In the genomic region with DNA sequence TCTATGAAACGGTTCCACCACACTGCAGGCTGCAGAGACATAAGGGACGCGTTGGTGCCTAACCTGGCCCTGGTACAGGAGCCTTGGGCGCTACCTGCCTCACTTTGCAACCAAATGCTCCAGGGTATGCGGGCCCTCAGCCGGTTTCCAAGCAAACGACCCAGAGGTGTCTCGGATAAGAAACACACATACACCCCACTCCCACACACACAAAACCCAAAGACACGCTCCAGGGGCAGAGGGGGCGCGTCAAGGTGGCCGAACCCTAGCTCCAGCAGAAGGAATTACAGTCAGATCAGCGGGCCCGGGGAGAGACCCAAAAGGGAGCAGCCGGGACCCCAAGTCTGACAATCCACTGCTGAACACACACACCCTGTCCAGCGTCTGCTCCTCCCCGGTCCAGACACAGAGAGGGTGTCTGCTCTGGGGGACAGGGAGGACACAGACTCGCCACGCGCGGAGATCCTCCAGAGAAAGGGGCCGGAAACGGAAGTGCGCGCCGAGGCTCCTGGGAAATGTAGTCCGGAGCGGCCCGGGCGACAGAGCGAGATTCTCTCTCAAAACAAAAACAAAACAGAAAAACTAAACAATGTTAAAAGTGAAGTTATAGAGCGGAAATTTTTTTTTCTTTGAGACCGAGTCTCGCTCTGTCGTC, we compare ENCODE assay signal across 8 cellular contexts. TPM values are rescaled to one million over a fixed set of nuclear protein-coding genes. Genes with fewer than 3 reads are reported as not detected.
DNase-seq lines count a peak whose midpoint lies in the region; ATAC-seq, FAIRE-seq and TF ChIP-seq lines count a peak whose summit lies in the region.
"Not testable (repeated sequence)": the region's sequence is repeated elsewhere in the genome, so short reads cannot be mapped to it uniquely, and the experiment has no call there.

A gene (minus strand): TSS at position 488 of the 655 bp plus-strand sequence. CDS start 32,702 bp downstream, outside the sequence.

- POLR2A ChIA-PET in H1 (lab: Charles Lee; ENCODE audit: partially characterized antibody), result not testable (repeated sequence)

- 0 out of 3 replicates have a peak, but pooled peaks of 1 of the 2 experiments have one; percentile 40 for TF ChIP-seq POLR2A in H1 (IDR thresholded peaks at IDR 0.05; ENCODE audit: control extremely low read depth in 1 of 2, low read depth in 2 of 2, low read length in 2 of 2)

- 5% methylated on average over 28 of the region's 35 CpGs; no CpG with 5 or more reads in 1 of the 2 experiments for WGBS in H1 (ENCODE audit: extremely low coverage in 1 of 2, insufficient coverage in 1 of 2, insufficient read length in 1 of 2, insufficient replicate concordance in 2 of 2, low coverage in 1 of 2, low lambda C conversion rate in 2 of 2, missing lambda C conversion rate in 1 of 2), 2 experiments

- H3K56ac ChIP-seq in H1 (replicated peaks; ENCODE audit: insufficient read length, low read depth, low read length), result not testable (repeated sequence)

- H2BK15ac ChIP-seq in H1 (ENCODE audit: low read length), result not testable (repeated sequence)

- not testable (repeated sequence) for H3K27ac ChIP-seq in H1 (ENCODE audit: low read depth, low read length)

- H2BK12ac ChIP-seq in H1 (ENCODE audit: low read depth, low read length), result not testable (repeated sequence)

- H3K36me3 ChIP-seq in NT2/D1 (ENCODE audit: insufficient read depth, insufficient read length, low read length); H1 (ENCODE audit: control insufficient read depth in 2 of 4, insufficient read depth in 4 of 4, low read length in 3 of 4): not testable (repeated sequence)

- H3K4me1 ChIP-seq in NT2/D1 (ENCODE audit: insufficient read depth, insufficient read length); H1 (replicated peaks in 1 of 4; ENCODE audit: control insufficient read depth in 3 of 4, insufficient read depth in 4 of 4, low read length in 3 of 4): not testable (repeated sequence)

- peaks cover 16% of the 10 kb centered on the region for H3K4me1 Mint-ChIP-seq in activated CD8-positive, alpha-beta memory T cell treated with anti-CD3 and anti-CD28 coated beads, Interleukin-2, amount 10 ng/mL, durations not matched to agents 7 days and 5 days
- peaks cover 12% of the 10 kb centered on the region for H3K4me1 Mint-ChIP-seq in memory B cell

- H3K18ac ChIP-seq in H1 (ENCODE audit: extremely low read depth, low read length), result not testable (repeated sequence)

- H3K4me3 Mint-ChIP-seq in activated CD8-positive, alpha-beta memory T cell treated with anti-CD3 and anti-CD28 coated beads, Interleukin-2, amount 10 ng/mL, durations not matched to agents 7 days and 5 days, result peak within 1 kb of the TSS; percentile 87
- H3K4me3 Mint-ChIP-seq in memory B cell, result peak within 1 kb of the TSS; percentile 98

- H4K5ac ChIP-seq in H1 (ENCODE audit: insufficient read length, low read depth, low read length), result not testable (repeated sequence)

- peak within 1 kb of the TSS; percentile 11; the same call in 1 of the 2 replicates for H2AFZ ChIP-seq in H1 (ENCODE audit: low read length)

- peak within 1 kb of the TSS; percentile 69 to 95 for H3K4me2 ChIP-seq in H1 (ENCODE audit: insufficient read depth in 1 of 2, low read depth in 2 of 2, low read length in 2 of 2)

- not testable (repeated sequence) for H2BK5ac ChIP-seq in H1 (ENCODE audit: low read depth, low read length)

- not testable (repeated sequence) for FAIRE-seq in H1 (lab: Jason Lieb, UNC)

- H3K27ac Mint-ChIP-seq in activated CD8-positive, alpha-beta memory T cell treated with anti-CD3 and anti-CD28 coated beads, Interleukin-2, amount 10 ng/mL, durations not matched to agents 7 days and 5 days, result peak within 1 kb of the TSS; percentile 86
- peak within 1 kb of the TSS; percentile 90 for H3K27ac Mint-ChIP-seq in memory B cell

- not testable (repeated sequence) for H3K79me2 ChIP-seq in H1 (ENCODE audit: control insufficient read depth in 1 of 2, insufficient read depth in 2 of 2, low read length in 2 of 2)

- DNase-seq in CD1c-positive myeloid dendritic cell (ENCODE audit: extremely low spot score), result peak; percentile 82
- DNase-seq in NT2/D1 (ENCODE audit: low read depth, low spot score), result not testable (repeated sequence)
- DNase-seq in activated CD8-positive, alpha-beta memory T cell treated with anti-CD3 and anti-CD28 coated beads, Interleukin-2, amount 10 ng/mL, durations not matched to agents 7 days and 5 days, result peak; percentile 85
- peak in 1 of 2 experiments; percentile 77 for DNase-seq in H1 (ENCODE audit: low read depth in 1 of 2, low spot score in 2 of 2)
- peak; percentile 70 to 85 for DNase-seq in memory B cell (ENCODE audit: low spot score in 2 of 2)
- peak; percentile 65 to 75 (median 67) for DNase-seq in stimulated activated CD4-positive, alpha-beta T cell treated with anti-CD3 and anti-CD28 coated beads, TNF-alpha, amount 100 ng/mL, for 24 hours (ENCODE audit: low read depth in 3 of 3)

- H3K4ac ChIP-seq in H1 (replicated peaks; ENCODE audit: insufficient read length, low read depth, low read length), result not testable (repeated sequence)

- H3K14ac ChIP-seq in H1 (ENCODE audit: insufficient read length), result not testable (repeated sequence)

- TF ChIP-seq RAD21 in H1 (IDR thresholded peaks at IDR 0.05 in 1 of 2, conservative IDR thresholded peaks at IDR 0.05 in 1 of 2; ENCODE audit: low read depth in 2 of 2, low read length in 2 of 2), result not testable (repeated sequence)

- H3K9ac ChIP-seq in NT2/D1 (ENCODE audit: insufficient read length, low read depth), result peak within 1 kb of the TSS; percentile 43
- peak within 1 kb of the TSS in 2 of 4 experiments; percentile 35 to 51; a peak in 4 of 7 replicates for H3K9ac ChIP-seq in H1 (replicated peaks in 1 of 4; ENCODE audit: extremely low read depth in 1 of 4, low read depth in 3 of 4, low read length in 3 of 4)

- not testable (repeated sequence) for TF ChIP-seq CTCF in H1 (IDR thresholded peaks at IDR 0.05; ENCODE audit: control extremely low read depth in 1 of 3, insufficient read depth in 1 of 3, low read depth in 1 of 3, low read length in 3 of 3)

- not testable (repeated sequence) for H3K9me3 Mint-ChIP-seq in activated CD8-positive, alpha-beta memory T cell treated with anti-CD3 and anti-CD28 coated beads, Interleukin-2, amount 10 ng/mL, durations not matched to agents 7 days and 5 days (ENCODE audit: low read depth); memory B cell

- H2BK120ac ChIP-seq in H1 (replicated peaks; ENCODE audit: low read depth, low read length), result not testable (repeated sequence)

- H3K9me3 ChIP-seq in NT2/D1 (ENCODE audit: insufficient read depth, low read length); H1 (ENCODE audit: insufficient read depth in 2 of 2, low read depth in 1 of 2, low read length in 1 of 2): not testable (repeated sequence)

- H4K20me1 ChIP-seq in H1 (replicated peaks in 1 of 2; ENCODE audit: control insufficient read depth in 1 of 2, insufficient read depth in 2 of 2, low read length in 2 of 2), result not testable (repeated sequence)

- H2AK5ac ChIP-seq in H1 (ENCODE audit: low read depth, low read length), result not testable (repeated sequence)

- not testable (repeated sequence) for H3K27me3 ChIP-seq in NT2/D1 (ENCODE audit: insufficient read depth, insufficient read length); H1 (replicated peaks in 1 of 4; ENCODE audit: control insufficient read depth in 3 of 4, extremely low read depth in 1 of 4, insufficient read depth in 3 of 4, low read length in 3 of 4)

- H3K27me3 Mint-ChIP-seq in activated CD8-positive, alpha-beta memory T cell treated with anti-CD3 and anti-CD28 coated beads, Interleukin-2, amount 10 ng/mL, durations not matched to agents 7 days and 5 days; memory B cell: not testable (repeated sequence)

- ATAC-seq in GM19468 (IDR thresholded peaks at IDR 0.05; ENCODE audit: extremely low read depth, unreplicated experiment) (peak; percentile 59), HG03575 (IDR thresholded peaks at IDR 0.05; ENCODE audit: extremely low read depth, insufficient number of reproducible peaks, low FRiP score, unreplicated experiment) (peak; percentile 78), memory B cell (ENCODE audit: low read depth) (peak; percentile 97)
- peak; percentile 100 for ATAC-seq in activated CD8-positive, alpha-beta memory T cell treated with anti-CD3 and anti-CD28 coated beads, Interleukin-2, amount 10 ng/mL, durations not matched to agents 7 days and 5 days

- not testable (repeated sequence) for H3K79me1 ChIP-seq in H1 (ENCODE audit: low read depth, low read length)

- H3K23ac ChIP-seq in H1 (ENCODE audit: insufficient read length), result not testable (repeated sequence)

- H4K8ac ChIP-seq in H1 (ENCODE audit: extremely low read depth, insufficient read depth, low read length), result not testable (repeated sequence)

- H2BK20ac ChIP-seq in H1 (ENCODE audit: low read length), result not testable (repeated sequence)

- not testable (repeated sequence) for H3K36me3 Mint-ChIP-seq in activated CD8-positive, alpha-beta memory T cell treated with anti-CD3 and anti-CD28 coated beads, Interleukin-2, amount 10 ng/mL, durations not matched to agents 7 days and 5 days; memory B cell

- peak within 1 kb of the TSS; percentile 53 for H3K4me3 ChIP-seq in NT2/D1 (ENCODE audit: insufficient read length, low read depth)
- peak within 1 kb of the TSS; percentile 67 to 88 (median 82) for H3K4me3 ChIP-seq in H1 (ENCODE audit: extremely low read depth in 1 of 4, insufficient read depth in 2 of 4, low read depth in 3 of 4, low read length in 4 of 4)

- H3K23me2 ChIP-seq in H1 (ENCODE audit: low read depth, low read length), result not testable (repeated sequence)

- not testable (repeated sequence) for H4K91ac ChIP-seq in H1 (replicated peaks; ENCODE audit: insufficient read length, low read length)

- not testable (repeated sequence) for TF ChIP-seq EP300 in H1 (IDR thresholded peaks at IDR 0.05; ENCODE audit: borderline replicate concordance in 1 of 2, low read depth in 2 of 2, low read length in 2 of 2)

- CTCF ChIA-PET in activated CD8-positive, alpha-beta memory T cell treated with anti-CD3 and anti-CD28 coated beads, Interleukin-2, amount 10 ng/mL, durations not matched to agents 7 days and 5 days (lab: Charles Lee); H1 (lab: Charles Lee; ENCODE audit: partially characterized antibody): not testable (repeated sequence)

RNA-seq across cellular contexts. Expression of the gene that starts here (rescaled TPM):
- total RNA-seq in activated CD8-positive, alpha-beta memory T cell treated with anti-CD3 and anti-CD28 coated beads, Interleukin-2, amount 10 ng/mL, durations not matched to agents 7 days and 5 days, result 10 to 100 TPM in 1 of 2 experiments, 1 to 10 TPM in 1; 6.4 to 10.2 TPM
- 25.1 and 29.1 TPM in 2 replicates for total RNA-seq in H1 (2021; fragmentation: NEBNext Ultra II Directional; extraction: Animal tissue kit (Norgen Biotek cat#: 25700))
- polyA plus RNA-seq in H1 (2011; rRNA removed), result 13.8 and 15.2 TPM in 2 replicates
- 19.6 TPM for polyA plus RNA-seq in H1 (2011; cell fraction: cytosol; rRNA removed)
- polyA plus RNA-seq in H1 (2011; cell fraction: nucleus; rRNA removed), result 16.6 TPM
- polyA plus RNA-seq in H1 (2012, experiment 1 of 2), result 27.6 to 32.3 TPM (median 30.0 TPM) in 4 replicates
- 22.4 TPM for polyA plus RNA-seq in H1 (2012, experiment 2 of 2)
- polyA plus RNA-seq in H1 (2013, experiment 1 of 2), result 12.4 TPM
- polyA plus RNA-seq in H1 (2013, experiment 2 of 2), result 13.6 TPM
- polyA minus RNA-seq in H1 (2011; rRNA and poly(A)+ RNA removed), result 32.4 and 37.1 TPM in 2 replicates
- polyA minus RNA-seq in H1 (2011; cell fraction: cytosol; rRNA and poly(A)+ RNA removed), result 37.2 TPM
- polyA minus RNA-seq in H1 (2011; cell fraction: nucleus; rRNA and poly(A)+ RNA removed), result 37.4 TPM
